In genomic region chr13:40207110-40207478, GRCh38 we compare ENCODE assay signal across 10 cellular contexts.
DNase-seq lines count a peak whose midpoint lies in the region; ATAC-seq and TF ChIP-seq lines count a peak whose summit lies in the region.
"Had no signal": no experiment of that assay in that cellular context is flagged by ENCODE, and none has a peak within 500 bp of the region (broad histone marks: within the 10 kb centered on the region; RNA-seq: fewer than 3 reads in every experiment).

No MANE protein-coding gene starts in this region.

- H3K36me3 ChIP-seq in brain microvascular endothelial cell (replicated peaks), result no peaks in the 10 kb centered on the region
- H3K36me3 ChIP-seq: thoracic aorta had no signal

- H3K27me3 ChIP-seq in brain microvascular endothelial cell (replicated peaks), result no peaks in the 10 kb centered on the region

- peak overlapping the region in 1 of 2 donors; percentile 69 for H3K4me3 Mint-ChIP-seq in CD14-positive monocyte
- peak overlapping the region; percentile 88 for H3K4me3 Mint-ChIP-seq in activated T-helper 17 cell treated with anti-CD3 and anti-CD28 coated beads, Interleukin-2, amount 50 U/mL, for 72 hours
- H3K4me3 Mint-ChIP-seq: neural crest cell had no signal

- TF ChIP-seq CTCF in CD14-positive monocyte (IDR thresholded peaks at IDR 0.05), result no peak
- TF ChIP-seq CTCF in brain microvascular endothelial cell (IDR thresholded peaks at IDR 0.05; ENCODE audit: low read depth, low read length, missing control alignments), result no peak

- peaks cover 0 to 13% (median 4%) of the 10 kb centered on the region in 7 donors for H3K9me3 Mint-ChIP-seq in CD14-positive monocyte
- peaks cover 11% of the 10 kb centered on the region for H3K9me3 Mint-ChIP-seq in activated T-helper 17 cell treated with anti-CD3 and anti-CD28 coated beads, Interleukin-2, amount 50 U/mL, for 72 hours

- DNase-seq in CD14-positive monocyte (ENCODE audit: low spot score) (no peak), brain microvascular endothelial cell (no peak), NCI-H345 (lab: John Stamatoyannopoulos, UW) (no peak), HCEC 1CT (no peak), NCI-H2227 (lab: John Stamatoyannopoulos, UW; ENCODE audit: unreplicated experiment) (no peak)

- H3K27me3 Mint-ChIP-seq in CD14-positive monocyte (ENCODE audit: low read depth in 3 of 3), result peaks cover 0 to 7% (median 0%) of the 10 kb centered on the region in 3 donors
- H3K27me3 Mint-ChIP-seq in activated T-helper 17 cell treated with anti-CD3 and anti-CD28 coated beads, Interleukin-2, amount 50 U/mL, for 72 hours, result no peaks in the 10 kb centered on the region

- peak overlapping the region; percentile 58 to 93 (median 86) for H3K27ac Mint-ChIP-seq in CD14-positive monocyte
- peak overlapping the region; percentile 100 for H3K27ac Mint-ChIP-seq in activated T-helper 17 cell treated with anti-CD3 and anti-CD28 coated beads, Interleukin-2, amount 50 U/mL, for 72 hours

- peak; percentile 55 for ATAC-seq in GM19025 (IDR thresholded peaks at IDR 0.05; ENCODE audit: low read depth, unreplicated experiment)
- ATAC-seq in HG03060 (IDR thresholded peaks at IDR 0.05; ENCODE audit: low read depth, unreplicated experiment), result peak; percentile 38
- ATAC-seq in activated T-helper 17 cell treated with anti-CD3 and anti-CD28 coated beads, Interleukin-2, amount 50 U/mL, for 72 hours (replicated peaks), result peak; percentile 64

- in situ Hi-C loops in brain microvascular endothelial cell (cut with HindIII; ENCODE audit: low pct_ligation_motif_present, low sequenced_read_pairs), result no loop called here

- intact Hi-C loops in CD14-positive monocyte (cut with micrococcal nuclease), result no loop called here

- H3K4me3 ChIP-seq in brain microvascular endothelial cell (ENCODE audit: low read depth, low read length), result no peak overlapping the region
- H3K4me3 ChIP-seq: thoracic aorta had no signal

- H3K27ac ChIP-seq in brain microvascular endothelial cell, result no peak overlapping the region
- H3K27ac ChIP-seq: thoracic aorta had no signal

- no peaks in the 10 kb centered on the region for H3K36me3 Mint-ChIP-seq in CD14-positive monocyte
- H3K36me3 Mint-ChIP-seq in activated T-helper 17 cell treated with anti-CD3 and anti-CD28 coated beads, Interleukin-2, amount 50 U/mL, for 72 hours (ENCODE audit: low read depth), result no peaks in the 10 kb centered on the region

- peaks cover 16% of the 10 kb centered on the region for H3K4me1 Mint-ChIP-seq in CD14-positive monocyte
- peaks cover 40% of the 10 kb centered on the region for H3K4me1 Mint-ChIP-seq in activated T-helper 17 cell treated with anti-CD3 and anti-CD28 coated beads, Interleukin-2, amount 50 U/mL, for 72 hours
